7 cellular contexts compared by ENCODE assay signal in the genomic region with DNA sequence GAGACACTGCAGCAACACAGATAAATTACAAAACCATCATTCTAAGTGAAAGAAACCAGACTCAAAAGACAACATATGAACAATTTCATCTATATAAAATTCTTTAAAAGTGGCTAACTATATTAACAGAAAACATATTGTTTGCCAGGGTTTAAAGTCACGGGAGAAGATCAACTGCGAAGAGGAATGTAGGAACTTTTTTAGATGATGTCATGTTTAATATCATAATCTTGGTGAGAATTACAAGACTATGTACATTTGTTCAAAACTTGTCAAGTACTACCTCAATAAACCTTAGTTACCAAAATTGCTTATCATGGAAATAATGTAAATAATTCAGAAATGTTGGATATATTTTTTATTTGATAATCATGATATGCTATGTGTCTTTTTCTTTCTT.
"Had no signal": no experiment of that assay in that cellular context is flagged by ENCODE, and none has a peak within 500 bp of the region (broad histone marks: within the 10 kb centered on the region; RNA-seq: fewer than 3 reads in every experiment).

No MANE protein-coding gene starts in this region.

- H3K4me3 ChIP-seq: K562 had no signal

- H3K9ac ChIP-seq: KMS-11 had no signal

- H3K4me2 ChIP-seq: KMS-11 had no signal

- H3K27ac ChIP-seq: HL-60, KMS-11 had no signal

- DNase-seq: IMR-90, KBM-7, KG1 had no signal

- ATAC-seq: K562 had no signal

- FAIRE-seq: HTR-8/SVneo, K562 had no signal
